Comparison of ENCODE assay signal across 8 cellular contexts in genomic region chr10:45420453-45421192, GRCh38. TPM values are rescaled to one million over a fixed set of nuclear protein-coding genes. Genes with fewer than 3 reads are reported as not detected.
DNase-seq lines count a peak whose midpoint lies in the region; ATAC-seq and TF ChIP-seq lines count a peak whose summit lies in the region.

No MANE protein-coding gene starts in this region.

- TF ChIP-seq CTCF in GM12864 (IDR thresholded peaks at IDR 0.05; ENCODE audit: low read depth, low read length, missing control alignments): no peak

- H3K36me3 ChIP-seq in subcutaneous abdominal adipose tissue (ENCODE audit: control insufficient read depth in 5 of 5, insufficient read depth in 5 of 5, low read length in 5 of 5): no peaks in the 10 kb centered on the region

- POLR2A ChIA-PET in HEK293T (lab: Yijun Ruan, JAX): no interaction called here

- H3K4me1 ChIP-seq in subcutaneous abdominal adipose tissue (ENCODE audit: control insufficient read depth in 5 of 5, insufficient read depth in 5 of 5, low read length in 5 of 5): peaks cover 3 to 52% (median 36%) of the 10 kb centered on the region in 5 donors

- H3K9ac ChIP-seq in subcutaneous abdominal adipose tissue (ENCODE audit: low read length in 5 of 5): no peak overlapping the region

- DNase-seq in GM12864 (ENCODE audit: low read depth) (peak; percentile 77), LHCN-M2 (ENCODE audit: low read depth) (peak; percentile 58), T-helper 9 cell (peak; percentile 47), cerebellar cortex (ENCODE audit: low spot score) (peak; percentile 74), middle frontal gyrus (ENCODE audit: extremely low spot score, low spot score) (peak; percentile 60), HEK293T (ENCODE audit: extremely low spot score) (no peak)

- no peaks in the 10 kb centered on the region for H3K9me3 ChIP-seq in subcutaneous abdominal adipose tissue (ENCODE audit: control insufficient read depth in 5 of 5, low read length in 5 of 5)

- H3K4me3 ChIP-seq in GM12864 (ENCODE audit: low read depth, low read length) (peak overlapping the region; percentile 2; the same call in 1 of the 2 replicates), subcutaneous abdominal adipose tissue (ENCODE audit: low read depth in 1 of 5, low read length in 5 of 5) (peak overlapping the region in 2 of 5 donors; percentile 26 to 65)

- ATAC-seq in GM21786 (IDR thresholded peaks at IDR 0.05; ENCODE audit: unreplicated experiment): peak; percentile 64

- CTCF ChIA-PET in HEK293T (lab: Yijun Ruan, JAX): interaction anchor here (0.6 kb wide), 1 partner anchor 14 kb away, joined by 3 read pairs; no protein-coding TSS in a partner anchor

- no peaks in the 10 kb centered on the region for H3K27me3 ChIP-seq in subcutaneous abdominal adipose tissue (ENCODE audit: control insufficient read depth in 5 of 5, insufficient read depth in 4 of 5, low read length in 5 of 5)

- H3K27ac ChIP-seq in subcutaneous abdominal adipose tissue (ENCODE audit: low read depth, low read length): peak overlapping the region; percentile 65

TF ChIP-seq in HEK293T, 16 proteins besides CTCF, POLR2A, EP300 and RAD21:
- TF ChIP-seq LEF1 (IDR thresholded peaks at IDR 0.05; ENCODE audit: borderline replicate concordance) (no peak), ARNT (IDR thresholded peaks at IDR 0.05) (no peak), FOXM1 (IDR thresholded peaks at IDR 0.05; ENCODE audit: borderline replicate concordance) (no peak), BHLHE40 (IDR thresholded peaks at IDR 0.05; ENCODE audit: borderline replicate concordance) (no peak), ELF4 (IDR thresholded peaks at IDR 0.05) (no peak), SUZ12 (IDR thresholded peaks at IDR 0.05) (no peak), FOXA1 (IDR thresholded peaks at IDR 0.05) (no peak), ZNF384 (IDR thresholded peaks at IDR 0.05) (no peak), CTBP1 (IDR thresholded peaks at IDR 0.05; ENCODE audit: borderline replicate concordance) (no peak), TARDBP (IDR thresholded peaks at IDR 0.05) (no peak), L3MBTL2 (conservative IDR thresholded peaks at IDR 0.05) (no peak), FOXK2 (IDR thresholded peaks at IDR 0.05) (no peak), SP1 (IDR thresholded peaks at IDR 0.05) (no peak), NFRKB (IDR thresholded peaks at IDR 0.05) (no peak), HDGF (IDR thresholded peaks at IDR 0.05; ENCODE audit: borderline replicate concordance) (no peak)
- TF ChIP-seq, protein P1, sequence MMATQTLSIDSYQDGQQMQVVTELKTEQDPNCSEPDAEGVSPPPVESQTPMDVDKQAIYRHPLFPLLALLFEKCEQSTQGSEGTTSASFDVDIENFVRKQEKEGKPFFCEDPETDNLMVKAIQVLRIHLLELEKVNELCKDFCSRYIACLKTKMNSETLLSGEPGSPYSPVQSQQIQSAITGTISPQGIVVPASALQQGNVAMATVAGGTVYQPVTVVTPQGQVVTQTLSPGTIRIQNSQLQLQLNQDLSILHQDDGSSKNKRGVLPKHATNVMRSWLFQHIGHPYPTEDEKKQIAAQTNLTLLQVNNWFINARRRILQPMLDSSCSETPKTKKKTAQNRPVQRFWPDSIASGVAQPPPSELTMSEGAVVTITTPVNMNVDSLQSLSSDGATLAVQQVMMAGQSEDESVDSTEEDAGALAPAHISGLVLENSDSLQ (IDR thresholded peaks at IDR 0.05): no peak

RNA-seq across cellular contexts. Expression of gene ALOX5, which starts 46.6 kb away (rescaled TPM):
- total RNA-seq in LHCN-M2 (2014; rRNA removed): not detected in 2 replicates
- not detected for polyA plus RNA-seq in LHCN-M2 (2012)
